ENCODE assay signal across 28 cellular contexts in the genomic region with DNA sequence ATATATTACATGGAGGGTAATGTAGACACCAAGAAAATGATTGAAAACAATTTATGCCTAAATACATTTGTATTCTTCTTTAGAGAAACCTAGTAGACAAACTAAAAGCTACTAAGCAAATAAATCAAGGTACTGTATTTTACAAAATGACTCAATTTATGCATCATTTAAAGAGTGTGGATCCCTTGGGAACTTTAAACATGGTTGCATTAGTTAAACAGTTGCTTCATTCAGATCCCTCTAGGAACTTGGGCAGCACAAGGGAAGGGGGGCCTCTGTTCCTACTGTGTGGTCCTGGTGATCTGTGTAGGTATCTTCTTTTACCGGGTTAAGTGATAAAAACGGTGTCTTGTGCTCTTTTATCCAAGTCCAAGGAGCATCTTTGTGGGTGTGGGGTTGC. TPM values are rescaled to one million over a fixed set of nuclear protein-coding genes. Genes with fewer than 3 reads are reported as not detected.
DNase-seq lines count a peak whose midpoint lies in the region; ATAC-seq and TF ChIP-seq lines count a peak whose summit lies in the region.
"Had no signal": no experiment of that assay in that cellular context is flagged by ENCODE, and none has a peak within 500 bp of the region (broad histone marks: within the 10 kb centered on the region; RNA-seq: fewer than 3 reads in every experiment).

No MANE protein-coding gene starts in this region.

- H3K36me3 ChIP-seq in KMS-11 (ENCODE audit: insufficient read depth) (no peaks in the 10 kb centered on the region), tibial artery (no peaks in the 10 kb centered on the region)
- H3K36me3 ChIP-seq: BLaER1 treated with 17β-estradiol and CSF1 and Interleukin-3, amounts not matched to agents 10 nM and 100 nM; HAP-1; SJCRH30 had no signal

- H3K4me1 Mint-ChIP-seq in activated B cell treated with CpG ODN at 0.5 μM for 24 hours (peaks cover 71% of the 10 kb centered on the region), T-cell (peaks cover 19 to 29% (median 23%) of the 10 kb centered on the region in 3 donors)

- peaks cover 10% of the 10 kb centered on the region for H3K9me3 Mint-ChIP-seq in activated B cell treated with CpG ODN at 0.5 μM for 24 hours
- peaks cover 0 to 8% (median 4%) of the 10 kb centered on the region in 3 donors for H3K9me3 Mint-ChIP-seq in T-cell

- no peaks in the 10 kb centered on the region for H3K79me2 ChIP-seq in KMS-11 (ENCODE audit: insufficient read depth, low read depth)

- no peaks in the 10 kb centered on the region for H3K9me3 ChIP-seq in tibial artery
- H3K9me3 ChIP-seq: SJCRH30 had no signal

- H4K20me1 ChIP-seq in KMS-11 (ENCODE audit: insufficient read depth) = no peaks in the 10 kb centered on the region
- H4K20me1 ChIP-seq: BLaER1 treated with 17β-estradiol and CSF1 and Interleukin-3, amounts not matched to agents 10 nM and 100 nM had no signal

- H3K4me3 ChIP-seq in AG10803 (ENCODE audit: low read length) = no peak overlapping the region
- no peak overlapping the region for H3K4me3 ChIP-seq in KMS-11 (IDR thresholded peaks at IDR 0.05; ENCODE audit: insufficient read depth, low read depth, low read length)
- H3K4me3 ChIP-seq in skeletal muscle cell (ENCODE audit: low read depth, low read length) = no peak overlapping the region
- no peak overlapping the region for H3K4me3 ChIP-seq in tibial artery
- H3K4me3 ChIP-seq: BLaER1 treated with 17β-estradiol and CSF1 and Interleukin-3, amounts not matched to agents 10 nM and 100 nM; HAP-1; PC-9; SJCRH30 had no signal

- CTCF ChIA-PET in activated B cell treated with CpG ODN at 0.5 μM for 24 hours (lab: Charles Lee) = no interaction called here
- CTCF ChIA-PET in T-cell (lab: Charles Lee) = no interaction called here

- H3K9ac ChIP-seq in KMS-11 = peak overlapping the region; percentile 88; the same call in 1 of the 2 replicates
- H3K9ac ChIP-seq: BLaER1 treated with 17β-estradiol and CSF1 and Interleukin-3, amounts not matched to agents 10 nM and 100 nM had no signal

- H3K27ac Mint-ChIP-seq in activated B cell treated with CpG ODN at 0.5 μM for 24 hours (peak overlapping the region; percentile 35), T-cell (no peak overlapping the region)

- H3K27me3 Mint-ChIP-seq in activated B cell treated with CpG ODN at 0.5 μM for 24 hours (no peaks in the 10 kb centered on the region), T-cell (peaks cover 9% of the 10 kb centered on the region in 2 donors)

- H3K27ac ChIP-seq in KMS-11 (peak overlapping the region; percentile 96), tibial artery (no peak overlapping the region)
- H3K27ac ChIP-seq: PC-9, SJCRH30 had no signal

- H2AFZ ChIP-seq in KMS-11 (ENCODE audit: low read depth) = peak overlapping the region; percentile 83
- H2AFZ ChIP-seq: PC-9 had no signal

- H3K4me3 Mint-ChIP-seq in activated B cell treated with CpG ODN at 0.5 μM for 24 hours (no peak overlapping the region), T-cell (no peak overlapping the region)

- TF ChIP-seq CTCF in AG10803 (conservative IDR thresholded peaks at IDR 0.05; ENCODE audit: low read length) = no peak
- TF ChIP-seq CTCF in KMS-11 (conservative IDR thresholded peaks at IDR 0.05; ENCODE audit: low read depth, low read length) = no peak
- no peak for TF ChIP-seq CTCF in activated B cell treated with CpG ODN at 0.5 μM for 24 hours (IDR thresholded peaks at IDR 0.05)
- TF ChIP-seq CTCF in tibial artery (IDR thresholded peaks at IDR 0.05) = no peak

- ATAC-seq in activated B cell treated with CpG ODN at 0.5 μM for 24 hours (ENCODE audit: low read depth) (no peak), T-cell (replicated peaks in 1 of 4) (no peak)
- ATAC-seq: Right ventricle myocardium inferior had no signal

- intact Hi-C loops in activated B cell treated with CpG ODN at 0.5 μM for 24 hours (cut with micrococcal nuclease) (loop anchor here (5.0 to 10.0 kb wide), 2 partner anchors 208 to 820 kb away; a partner anchor contains a TSS), tibial artery (cut with DNase I; ENCODE audit: low total_unique reads) (no loop called here)

- H3K4me1 ChIP-seq in KMS-11 (ENCODE audit: low read depth, poor library complexity, severe bottlenecking) (peaks cover 59% of the 10 kb centered on the region), tibial artery (no peaks in the 10 kb centered on the region)
- H3K4me1 ChIP-seq: HAP-1 had no signal

- H3K27me3 ChIP-seq in KMS-11 (ENCODE audit: insufficient read depth, low read depth) (no peaks in the 10 kb centered on the region), tibial artery (no peaks in the 10 kb centered on the region)
- H3K27me3 ChIP-seq: BLaER1 treated with 17β-estradiol and CSF1 and Interleukin-3, amounts not matched to agents 10 nM and 100 nM; SJCRH30 had no signal

- POLR2A ChIA-PET in activated B cell treated with CpG ODN at 0.5 μM for 24 hours (lab: Charles Lee) (no interaction called here), T-cell (lab: Charles Lee) (no interaction called here)

- peak overlapping the region; percentile 86 for H3K4me2 ChIP-seq in KMS-11

- DNase-seq in AG10803 (ENCODE audit: low read depth) = peak; percentile 11
- no peak for DNase-seq in activated B cell treated with CpG ODN at 0.5 μM for 24 hours
- peak; percentile 31 for DNase-seq in skeletal muscle cell (ENCODE audit: low read depth)
- no peak for DNase-seq in OCI-M2 (lab: John Stamatoyannopoulos, UW; ENCODE audit: unreplicated experiment)
- no peak for DNase-seq in tibial artery
- DNase-seq in T-cell = no peak
- DNase-seq: 8988T; ACHN; CD4-positive, alpha-beta memory T cell; COR-L47; DMS79 treated with DMSO at 0.1 percent for 48 hours; GF-D8; GOT3; HFFc6; KG1; NCI-H1092; NCI-H1417 treated with DMSO at 0.1 percent for 48 hours; NCI-H1694 treated with DMSO at 0.1 percent for 48 hours; NCI-H2081 treated with DMSO at 0.1 percent for 48 hours; NCI-H2171; NCI-H345; NCI-H510A treated with DMSO at 0.1 percent for 48 hours; PC-9; SJCRH30 had no signal

- H3K36me3 Mint-ChIP-seq in activated B cell treated with CpG ODN at 0.5 μM for 24 hours (ENCODE audit: low read depth) (no peaks in the 10 kb centered on the region), T-cell (peaks cover 8% of the 10 kb centered on the region)

RNA-seq across cellular contexts. Expression of a gene that starts 31.5 kb away (rescaled TPM):
- total RNA-seq in activated B cell treated with CpG ODN at 0.5 μM for 24 hours (0.42 and 0.69 TPM in 2 replicates), T-cell (under 1 TPM in 3 of 5 donors, not detected in 2; 0.35 to 0.46 (median 0.44) TPM)
- total RNA-seq: CD4-positive, alpha-beta memory T cell; SJCRH30 had no signal

Comparison
In these comparisons a context has a peak if more than half of its experiments do, and no peak if none do; other contexts are left out.
1. DNase-seq: peak in AG10803 (single experiment) and skeletal muscle cell (single experiment); none in activated B cell treated with CpG ODN at 0.5 μM for 24 hours (single experiment), OCI-M2 (single experiment), tibial artery (0 of 2) and T-cell (0 of 34).